Comparison of ENCODE assay signal across 2 cellular contexts in the genomic region with DNA sequence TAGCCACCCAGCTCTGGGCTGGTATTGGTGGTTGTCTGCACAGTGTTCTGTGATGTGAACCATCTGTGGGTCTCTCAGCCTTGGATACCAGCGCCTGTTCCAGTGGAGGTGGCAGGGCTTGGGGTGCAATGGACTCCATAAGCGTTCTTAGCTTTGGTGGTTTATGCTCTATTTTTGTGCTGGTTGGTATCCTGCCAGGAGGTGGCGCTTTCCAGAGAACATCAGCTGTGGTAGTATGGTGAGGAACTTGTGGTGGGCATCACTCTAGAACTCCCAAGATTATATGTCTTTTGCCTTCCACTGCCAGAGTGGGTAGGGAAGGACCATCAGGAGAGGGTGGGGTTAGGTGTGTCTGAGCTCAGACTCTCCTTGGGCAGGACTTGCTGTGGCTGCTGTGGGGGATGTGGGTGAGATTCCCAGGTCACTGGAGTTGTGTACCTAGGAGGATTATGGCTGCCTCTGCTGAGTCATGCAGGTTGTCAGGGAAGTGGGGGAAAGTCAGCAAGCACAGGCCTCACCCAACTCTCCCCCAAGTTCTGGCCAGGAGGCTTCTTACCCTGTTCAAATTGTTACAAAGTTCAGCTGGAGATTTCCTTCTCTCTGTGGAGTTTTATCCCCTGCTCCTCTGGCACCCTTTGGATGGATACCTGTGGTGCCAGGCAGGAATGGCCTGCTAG.
TF ChIP-seq lines count a peak whose summit lies in the region.

No MANE protein-coding gene starts in this region.

TF ChIP-seq in SK-N-SH, 30 proteins besides CTCF, POLR2A, EP300 and RAD21:
- TF ChIP-seq, protein P1, sequence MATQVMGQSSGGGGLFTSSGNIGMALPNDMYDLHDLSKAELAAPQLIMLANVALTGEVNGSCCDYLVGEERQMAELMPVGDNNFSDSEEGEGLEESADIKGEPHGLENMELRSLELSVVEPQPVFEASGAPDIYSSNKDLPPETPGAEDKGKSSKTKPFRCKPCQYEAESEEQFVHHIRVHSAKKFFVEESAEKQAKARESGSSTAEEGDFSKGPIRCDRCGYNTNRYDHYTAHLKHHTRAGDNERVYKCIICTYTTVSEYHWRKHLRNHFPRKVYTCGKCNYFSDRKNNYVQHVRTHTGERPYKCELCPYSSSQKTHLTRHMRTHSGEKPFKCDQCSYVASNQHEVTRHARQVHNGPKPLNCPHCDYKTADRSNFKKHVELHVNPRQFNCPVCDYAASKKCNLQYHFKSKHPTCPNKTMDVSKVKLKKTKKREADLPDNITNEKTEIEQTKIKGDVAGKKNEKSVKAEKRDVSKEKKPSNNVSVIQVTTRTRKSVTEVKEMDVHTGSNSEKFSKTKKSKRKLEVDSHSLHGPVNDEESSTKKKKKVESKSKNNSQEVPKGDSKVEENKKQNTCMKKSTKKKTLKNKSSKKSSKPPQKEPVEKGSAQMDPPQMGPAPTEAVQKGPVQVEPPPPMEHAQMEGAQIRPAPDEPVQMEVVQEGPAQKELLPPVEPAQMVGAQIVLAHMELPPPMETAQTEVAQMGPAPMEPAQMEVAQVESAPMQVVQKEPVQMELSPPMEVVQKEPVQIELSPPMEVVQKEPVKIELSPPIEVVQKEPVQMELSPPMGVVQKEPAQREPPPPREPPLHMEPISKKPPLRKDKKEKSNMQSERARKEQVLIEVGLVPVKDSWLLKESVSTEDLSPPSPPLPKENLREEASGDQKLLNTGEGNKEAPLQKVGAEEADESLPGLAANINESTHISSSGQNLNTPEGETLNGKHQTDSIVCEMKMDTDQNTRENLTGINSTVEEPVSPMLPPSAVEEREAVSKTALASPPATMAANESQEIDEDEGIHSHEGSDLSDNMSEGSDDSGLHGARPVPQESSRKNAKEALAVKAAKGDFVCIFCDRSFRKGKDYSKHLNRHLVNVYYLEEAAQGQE (IDR thresholded peaks at IDR 0.05; ENCODE audit: low read depth, low read length), result no peak
- TF ChIP-seq CHD2 (IDR thresholded peaks at IDR 0.05; ENCODE audit: low read length, partially characterized antibody) (no peak), MXI1 (IDR thresholded peaks at IDR 0.05; ENCODE audit: low read depth, low read length) (no peak), YY1 (IDR thresholded peaks at IDR 0.05; ENCODE audit: low read depth) (no peak), NFIC (IDR thresholded peaks at IDR 0.05; ENCODE audit: borderline replicate concordance) (no peak), FOXJ3 (CRISPR knock-in tag; IDR thresholded peaks at IDR 0.05) (no peak), ELF1 (IDR thresholded peaks at IDR 0.05) (no peak), FOSL2 (IDR thresholded peaks at IDR 0.05; ENCODE audit: borderline replicate concordance, low read depth) (no peak), NRF1 (IDR thresholded peaks at IDR 0.05; ENCODE audit: low read depth, low read length) (no peak), EZH2phosphoT487 (IDR thresholded peaks at IDR 0.05; ENCODE audit: borderline replicate concordance, low read depth) (no peak), SIN3A (IDR thresholded peaks at IDR 0.05; ENCODE audit: borderline replicate concordance, low read depth, low read length) (no peak), JUND (IDR thresholded peaks at IDR 0.05) (no peak), RFX5 (IDR thresholded peaks at IDR 0.05; ENCODE audit: low read length) (no peak), TEAD4 (IDR thresholded peaks at IDR 0.05; ENCODE audit: borderline replicate concordance, insufficient read depth) (no peak)
- TF ChIP-seq, protein P2, sequence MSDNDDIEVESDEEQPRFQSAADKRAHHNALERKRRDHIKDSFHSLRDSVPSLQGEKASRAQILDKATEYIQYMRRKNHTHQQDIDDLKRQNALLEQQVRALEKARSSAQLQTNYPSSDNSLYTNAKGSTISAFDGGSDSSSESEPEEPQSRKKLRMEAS (IDR thresholded peaks at IDR 0.05; ENCODE audit: low read depth), result no peak
- TF ChIP-seq, protein P3, sequence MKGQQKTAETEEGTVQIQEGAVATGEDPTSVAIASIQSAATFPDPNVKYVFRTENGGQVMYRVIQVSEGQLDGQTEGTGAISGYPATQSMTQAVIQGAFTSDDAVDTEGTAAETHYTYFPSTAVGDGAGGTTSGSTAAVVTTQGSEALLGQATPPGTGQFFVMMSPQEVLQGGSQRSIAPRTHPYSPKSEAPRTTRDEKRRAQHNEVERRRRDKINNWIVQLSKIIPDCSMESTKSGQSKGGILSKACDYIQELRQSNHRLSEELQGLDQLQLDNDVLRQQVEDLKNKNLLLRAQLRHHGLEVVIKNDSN (IDR thresholded peaks at IDR 0.05; ENCODE audit: borderline replicate concordance, low read depth), result no peak
TF ChIP-seq in SK-N-SH: peak in this region for 0.

TF ChIP-seq in SK-N-SH treated with all-trans-retinoic acid at 6 μM for 48 hours, 23 proteins besides CTCF, POLR2A, EP300 and RAD21:
- TF ChIP-seq, protein P4, sequence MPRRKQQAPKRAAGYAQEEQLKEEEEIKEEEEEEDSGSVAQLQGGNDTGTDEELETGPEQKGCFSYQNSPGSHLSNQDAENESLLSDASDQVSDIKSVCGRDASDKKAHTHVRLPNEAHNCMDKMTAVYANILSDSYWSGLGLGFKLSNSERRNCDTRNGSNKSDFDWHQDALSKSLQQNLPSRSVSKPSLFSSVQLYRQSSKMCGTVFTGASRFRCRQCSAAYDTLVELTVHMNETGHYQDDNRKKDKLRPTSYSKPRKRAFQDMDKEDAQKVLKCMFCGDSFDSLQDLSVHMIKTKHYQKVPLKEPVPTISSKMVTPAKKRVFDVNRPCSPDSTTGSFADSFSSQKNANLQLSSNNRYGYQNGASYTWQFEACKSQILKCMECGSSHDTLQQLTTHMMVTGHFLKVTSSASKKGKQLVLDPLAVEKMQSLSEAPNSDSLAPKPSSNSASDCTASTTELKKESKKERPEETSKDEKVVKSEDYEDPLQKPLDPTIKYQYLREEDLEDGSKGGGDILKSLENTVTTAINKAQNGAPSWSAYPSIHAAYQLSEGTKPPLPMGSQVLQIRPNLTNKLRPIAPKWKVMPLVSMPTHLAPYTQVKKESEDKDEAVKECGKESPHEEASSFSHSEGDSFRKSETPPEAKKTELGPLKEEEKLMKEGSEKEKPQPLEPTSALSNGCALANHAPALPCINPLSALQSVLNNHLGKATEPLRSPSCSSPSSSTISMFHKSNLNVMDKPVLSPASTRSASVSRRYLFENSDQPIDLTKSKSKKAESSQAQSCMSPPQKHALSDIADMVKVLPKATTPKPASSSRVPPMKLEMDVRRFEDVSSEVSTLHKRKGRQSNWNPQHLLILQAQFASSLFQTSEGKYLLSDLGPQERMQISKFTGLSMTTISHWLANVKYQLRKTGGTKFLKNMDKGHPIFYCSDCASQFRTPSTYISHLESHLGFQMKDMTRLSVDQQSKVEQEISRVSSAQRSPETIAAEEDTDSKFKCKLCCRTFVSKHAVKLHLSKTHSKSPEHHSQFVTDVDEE (CRISPR knock-in tag; IDR thresholded peaks at IDR 0.05), result no peak
- TF ChIP-seq SNAI2 (CRISPR knock-in tag; IDR thresholded peaks at IDR 0.05) (no peak), ARNTL (CRISPR knock-in tag; IDR thresholded peaks at IDR 0.05; ENCODE audit: borderline replicate concordance, low read depth) (no peak), ZNF8 (CRISPR knock-in tag; IDR thresholded peaks at IDR 0.05) (no peak), ZFP3 (CRISPR knock-in tag; IDR thresholded peaks at IDR 0.05) (no peak), OSR1 (CRISPR knock-in tag; IDR thresholded peaks at IDR 0.05) (no peak), TCF4 (CRISPR knock-in tag; IDR thresholded peaks at IDR 0.05; ENCODE audit: borderline replicate concordance) (no peak), ZFP30 (CRISPR knock-in tag; IDR thresholded peaks at IDR 0.05) (no peak)
- TF ChIP-seq, protein P5, sequence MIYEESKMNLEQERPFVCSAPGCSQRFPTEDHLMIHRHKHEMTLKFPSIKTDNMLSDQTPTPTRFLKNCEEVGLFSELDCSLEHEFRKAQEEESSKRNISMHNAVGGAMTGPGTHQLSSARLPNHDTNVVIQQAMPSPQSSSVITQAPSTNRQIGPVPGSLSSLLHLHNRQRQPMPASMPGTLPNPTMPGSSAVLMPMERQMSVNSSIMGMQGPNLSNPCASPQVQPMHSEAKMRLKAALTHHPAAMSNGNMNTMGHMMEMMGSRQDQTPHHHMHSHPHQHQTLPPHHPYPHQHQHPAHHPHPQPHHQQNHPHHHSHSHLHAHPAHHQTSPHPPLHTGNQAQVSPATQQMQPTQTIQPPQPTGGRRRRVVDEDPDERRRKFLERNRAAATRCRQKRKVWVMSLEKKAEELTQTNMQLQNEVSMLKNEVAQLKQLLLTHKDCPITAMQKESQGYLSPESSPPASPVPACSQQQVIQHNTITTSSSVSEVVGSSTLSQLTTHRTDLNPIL (CRISPR knock-in tag; IDR thresholded peaks at IDR 0.05; ENCODE audit: low read depth), result no peak
